In genomic region chr1:226593541-226593940, GRCh38 we compare ENCODE assay signal across 25 cellular contexts. TPM values are rescaled to one million over a fixed set of nuclear protein-coding genes. Genes with fewer than 3 reads are reported as not detected.
"Had no signal": no experiment of that assay in that cellular context is flagged by ENCODE, and none has a peak within 500 bp of the region (broad histone marks: within the 10 kb centered on the region; RNA-seq: fewer than 3 reads in every experiment).

No MANE protein-coding gene starts in this region.

- H3K9ac ChIP-seq: neural progenitor cell had no signal

- H3K4me3 ChIP-seq: left lung, lower lobe of right lung, neural progenitor cell, ovary, right atrium auricular region, right lobe of liver, smooth muscle cell, tibial nerve, uterus had no signal

- H3K27ac ChIP-seq: left lung, lower lobe of right lung, neural progenitor cell, ovary, right atrium auricular region, right lobe of liver, tibial nerve, uterus had no signal

- ATAC-seq: left colon; left lung; lower lobe of right lung; natural killer cell; right lobe of liver; stimulated activated memory B cell treated with anti-CD40 and anti-IgM and Interleukin-4, amounts not matched to agents 10 μg/mL and 1 μg/mL and 100 μg/mL, for 72 hours; stimulated activated naive CD8-positive, alpha-beta T cell treated with anti-CD3 and anti-CD28 coated beads, Interleukin-15, amount 100 ng/mL, for 72 hours had no signal

- H3K9me3 ChIP-seq: lower lobe of right lung, ovary, right lobe of liver, tibial nerve, uterus had no signal

- H3K36me3 ChIP-seq: left lung, lower lobe of right lung, neural progenitor cell, ovary, right atrium auricular region, right lobe of liver, tibial nerve, uterus had no signal

- H2AFZ ChIP-seq: neural progenitor cell had no signal

- H3K4me2 ChIP-seq: neural progenitor cell, smooth muscle cell had no signal

- H3K4me1 ChIP-seq: left lung, lower lobe of right lung, right atrium auricular region, right lobe of liver, uterus had no signal

- DNase-seq: immature natural killer cell; left colon; left lung; lower lobe of right lung; mammary epithelial cell; mesenchymal stem cell; naive B cell; natural killer cell; nephron progenitor cell; ovary; right lobe of liver; stimulated activated CD4-positive, alpha-beta T cell treated with anti-CD3 and anti-CD28 coated beads, Interleukin-1b, Interleukin-23, amount 100 ng/mL, for 48 hours; stimulated activated CD4-positive, alpha-beta T cell treated with anti-CD3 and anti-CD28 coated beads, Interleukin-2, amount 100 ng/mL, for 48 hours; stimulated activated CD4-positive, alpha-beta T cell treated with anti-CD3 and anti-CD28 coated beads, Interleukin-4, amount 100 ng/mL, for 4 hours; stimulated activated CD8-positive, alpha-beta memory T cell treated with anti-CD3 and anti-CD28 coated beads, Interleukin-4, amount 100 ng/mL, for 48 hours; stimulated activated naive CD4-positive, alpha-beta T cell treated with Interleukin-2 at 50 U/mL for 16 hours; stimulated activated naive CD8-positive, alpha-beta T cell treated with anti-CD3 and anti-CD28 coated beads, Interleukin-15, amount 100 ng/mL, for 72 hours; uterus had no signal

- H3K27me3 ChIP-seq: left lung, neural progenitor cell, ovary, right atrium auricular region, right lobe of liver, tibial nerve, uterus had no signal

RNA-seq across cellular contexts. Expression of gene STUM, which starts 45.0 kb away (rescaled TPM):
- total RNA-seq: mononuclear cell, natural killer cell, pulmonary artery endothelial cell had no signal
- polyA plus RNA-seq: immature natural killer cell, mammary epithelial cell, smooth muscle cell had no signal
